ENCODE assay signal across 8 cellular contexts in genomic region chrX:23908219-23909003, GRCh38. TPM values are rescaled to one million over a fixed set of nuclear protein-coding genes. Genes with fewer than 3 reads are reported as not detected.
A peak's percentile ranks its signal among the peaks of the same experiment; 100 is the strongest.
DNase-seq lines count a peak whose midpoint lies in the region; ATAC-seq, FAIRE-seq and TF ChIP-seq lines count a peak whose summit lies in the region.

No MANE protein-coding gene starts in this region.

- H3K36me3 Mint-ChIP-seq in HFFc6 (ENCODE audit: low read depth) (no peaks in the 10 kb centered on the region), astrocyte (ENCODE audit: low read depth, unreplicated experiment) (no peaks in the 10 kb centered on the region)

- no peaks in the 10 kb centered on the region for H3K9me3 Mint-ChIP-seq in HFFc6
- H3K9me3 Mint-ChIP-seq in astrocyte (ENCODE audit: unreplicated experiment) = no peaks in the 10 kb centered on the region

- H3K23ac ChIP-seq in mesenchymal stem cell (ENCODE audit: low read length in 2 of 2) = no peak overlapping the region

- no peak overlapping the region for H3K18ac ChIP-seq in mesenchymal stem cell (ENCODE audit: low read depth in 1 of 2, low read length in 2 of 2)

- no peak overlapping the region for H4K91ac ChIP-seq in mesenchymal stem cell (ENCODE audit: low read length)

- no peak for ATAC-seq in GM21360 (IDR thresholded peaks at IDR 0.05; ENCODE audit: unreplicated experiment)
- no peak for ATAC-seq in GM21447 (IDR thresholded peaks at IDR 0.05; ENCODE audit: unreplicated experiment)

- H3K27ac ChIP-seq in astrocyte (ENCODE audit: low read depth, low read length) = no peak overlapping the region
- peak overlapping the region; percentile 61 for H3K27ac ChIP-seq in mesenchymal stem cell (ENCODE audit: low read length, poor library complexity, severe bottlenecking)

- no peak overlapping the region for H3K4ac ChIP-seq in mesenchymal stem cell (ENCODE audit: low read depth in 1 of 2, low read length in 2 of 2)

- H2BK15ac ChIP-seq in mesenchymal stem cell (ENCODE audit: low read depth, poor library complexity, severe bottlenecking) = no peak overlapping the region

- WGBS in mesenchymal stem cell = 72% methylated on average over 7 of the region's 13 CpGs

- H3K79me1 ChIP-seq in mesenchymal stem cell (replicated peaks; ENCODE audit: low read length, poor library complexity, severe bottlenecking) = no peaks in the 10 kb centered on the region

- H3K9me3 ChIP-seq in BE2C (no peaks in the 10 kb centered on the region), astrocyte (ENCODE audit: insufficient read depth, low read depth, low read length) (no peaks in the 10 kb centered on the region), mesenchymal stem cell (ENCODE audit: control insufficient read depth, low read length) (no peaks in the 10 kb centered on the region)

- H3K4me3 Mint-ChIP-seq in HFFc6 (peak overlapping the region; percentile 82), astrocyte (ENCODE audit: unreplicated experiment) (peak overlapping the region; percentile 78)

- no peak overlapping the region for H2BK5ac ChIP-seq in mesenchymal stem cell (ENCODE audit: low read depth, low read length, poor library complexity, severe bottlenecking)

- peak overlapping the region; percentile 85 for H3K4me2 ChIP-seq in astrocyte (ENCODE audit: low read length)
- no peak overlapping the region for H3K4me2 ChIP-seq in mesenchymal stem cell (ENCODE audit: low read length, poor library complexity, severe bottlenecking)

- DNase-seq in BE2C (no peak), HFFc6 (no peak), astrocyte (ENCODE audit: low read depth) (no peak), mesenchymal stem cell (no peak), ureter (ENCODE audit: low spot score) (no peak), A172 (ENCODE audit: low spot score) (no peak)

- H3K27me3 Mint-ChIP-seq in HFFc6 (ENCODE audit: insufficient read depth) (no peaks in the 10 kb centered on the region), astrocyte (ENCODE audit: low read depth, unreplicated experiment) (no peaks in the 10 kb centered on the region)

- no peak overlapping the region for H3K14ac ChIP-seq in mesenchymal stem cell (ENCODE audit: low read length in 2 of 2)

- H2BK120ac ChIP-seq in mesenchymal stem cell (ENCODE audit: low read depth, low read length) = no peak overlapping the region

- peak overlapping the region; percentile 75 for H3K27ac Mint-ChIP-seq in HFFc6
- peak overlapping the region; percentile 84 for H3K27ac Mint-ChIP-seq in astrocyte (ENCODE audit: unreplicated experiment)

- no peak for FAIRE-seq in astrocyte (lab: Jason Lieb, UNC)

- H3K9ac ChIP-seq in astrocyte (ENCODE audit: low read length) (peak overlapping the region; percentile 59), mesenchymal stem cell (ENCODE audit: low read length) (peak overlapping the region; percentile 85)

- H3K4me1 Mint-ChIP-seq in HFFc6 (ENCODE audit: low read depth) = peaks cover 22% of the 10 kb centered on the region
- peaks cover 7% of the 10 kb centered on the region for H3K4me1 Mint-ChIP-seq in astrocyte (ENCODE audit: low read depth, unreplicated experiment)

- TF ChIP-seq CTCF in BE2C (IDR thresholded peaks at IDR 0.05; ENCODE audit: low read depth, low read length) = peak; percentile 45
- TF ChIP-seq CTCF in HFFc6 (IDR thresholded peaks at IDR 0.05) = peak; percentile 17
- peak; percentile 20 for TF ChIP-seq CTCF in astrocyte (IDR thresholded peaks at IDR 0.05; ENCODE audit: insufficient read depth, low read depth, low read length)

- no peak overlapping the region for H2BK12ac ChIP-seq in mesenchymal stem cell (ENCODE audit: low read length in 2 of 2)

- H3K27me3 ChIP-seq in BE2C (no peaks in the 10 kb centered on the region), astrocyte (ENCODE audit: insufficient read depth, low read length) (no peaks in the 10 kb centered on the region), mesenchymal stem cell (ENCODE audit: control insufficient read depth in 1 of 2, insufficient read depth in 1 of 2, low read length in 2 of 2) (peaks cover 0 to 7% of the 10 kb centered on the region in 2 experiments)

- peaks cover 6% of the 10 kb centered on the region for H3K79me2 ChIP-seq in astrocyte (ENCODE audit: insufficient read depth, low read length)

- H2AFZ ChIP-seq in astrocyte (ENCODE audit: low read depth, low read length) = peak overlapping the region; percentile 80
- no peak overlapping the region for H2AFZ ChIP-seq in mesenchymal stem cell (ENCODE audit: low read depth, low read length)

- peak overlapping the region; percentile 43 for H3K4me3 ChIP-seq in BE2C (ENCODE audit: low read depth, low read length)
- H3K4me3 ChIP-seq in astrocyte (ENCODE audit: insufficient read depth, low read depth, low read length) = peak overlapping the region; percentile 72
- H3K4me3 ChIP-seq in mesenchymal stem cell (ENCODE audit: insufficient read depth in 1 of 2, low read depth in 1 of 2, low read length in 2 of 2) = peak overlapping the region in 1 of 2 experiments; percentile 78

- H3K36me3 ChIP-seq in BE2C = no peaks in the 10 kb centered on the region
- no peaks in the 10 kb centered on the region for H3K36me3 ChIP-seq in astrocyte (ENCODE audit: insufficient read depth, low read length)
- no peaks in the 10 kb centered on the region for H3K36me3 ChIP-seq in mesenchymal stem cell (ENCODE audit: control insufficient read depth in 1 of 2, insufficient read depth in 2 of 2, low read depth in 1 of 2, low read length in 2 of 2)

- no peaks in the 10 kb centered on the region for H4K20me1 ChIP-seq in astrocyte (ENCODE audit: insufficient read depth, low read length)

- no peak overlapping the region for H2AK5ac ChIP-seq in mesenchymal stem cell (ENCODE audit: low read length, severe bottlenecking)

- H3K4me1 ChIP-seq in BE2C (no peaks in the 10 kb centered on the region), astrocyte (ENCODE audit: insufficient read depth, low read length) (peaks cover 4% of the 10 kb centered on the region), mesenchymal stem cell (ENCODE audit: control insufficient read depth, insufficient read depth, low read depth, low read length) (no peaks in the 10 kb centered on the region)

- H4K8ac ChIP-seq in mesenchymal stem cell (ENCODE audit: low read length) = no peak overlapping the region

RNA-seq across cellular contexts. Expression of gene CXorf58, which starts 0.6 kb away (rescaled TPM):
- polyA plus RNA-seq in BE2C (2012; ENCODE audit: insufficient read depth, insufficient read length, low read depth) = not detected
- total RNA-seq in HFFc6 (2021; fragmentation: NEBNext Ultra II Directional; extraction: Animal tissue kit (Norgen Biotek cat#: 25700)) = not detected
- total RNA-seq in astrocyte (not detected in 2 replicates), ureter (not detected)
- not detected for polyA plus RNA-seq in mesenchymal stem cell (2013, experiment 1 of 2)
- polyA plus RNA-seq in mesenchymal stem cell (2013, experiment 2 of 2) = not detected
- total RNA-seq in A172 (2014; rRNA removed; shearing (Covaris generic)) = 0.19 TPM in 1 of 2 replicates, not detected in the other

RNA-seq across cellular contexts. Expression of gene APOO, which starts 0.7 kb away (rescaled TPM):
- polyA plus RNA-seq in BE2C (2012; ENCODE audit: insufficient read depth, insufficient read length, low read depth) = 21.7 TPM
- 10 to 100 TPM; 20.8 to 28.1 (median 23.3) TPM for total RNA-seq in HFFc6 (2021; fragmentation: NEBNext Ultra II Directional; extraction: Animal tissue kit (Norgen Biotek cat#: 25700))
- total RNA-seq in astrocyte (26.5 and 34.6 TPM in 2 replicates), ureter (38.1 TPM)
- polyA plus RNA-seq in mesenchymal stem cell (2013, experiment 1 of 2) = 48.2 TPM
- 54.2 TPM for polyA plus RNA-seq in mesenchymal stem cell (2013, experiment 2 of 2)
- total RNA-seq in A172 (2014; rRNA removed; shearing (Covaris generic)) = 64.7 and 84.7 TPM in 2 replicates
